Comparison of ENCODE assay signal across 24 cellular contexts in the genomic region with DNA sequence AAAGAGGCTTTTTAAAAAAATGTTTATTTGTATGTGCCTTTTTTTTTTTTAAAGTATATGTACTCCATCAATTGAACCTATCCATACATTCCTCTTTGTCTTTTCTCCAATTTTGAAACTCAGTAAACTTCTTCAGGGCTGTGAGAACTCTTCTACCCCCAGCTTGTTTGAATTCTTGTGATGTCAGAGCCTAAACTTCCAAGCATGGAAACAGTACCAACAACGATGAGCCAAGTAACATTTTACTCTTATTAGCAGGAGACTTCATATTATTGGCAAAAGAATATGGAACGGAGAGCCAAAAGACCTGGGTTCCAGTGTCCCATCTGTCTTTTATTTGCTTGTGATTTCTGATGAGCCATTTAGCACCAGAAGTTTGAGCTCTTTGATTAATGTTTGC. TPM values are rescaled to one million over a fixed set of nuclear protein-coding genes. Genes with fewer than 3 reads are reported as not detected.
DNase-seq lines count a peak whose midpoint lies in the region; ATAC-seq and TF ChIP-seq lines count a peak whose summit lies in the region.
"Had no signal": no experiment of that assay in that cellular context is flagged by ENCODE, and none has a peak within 500 bp of the region (broad histone marks: within the 10 kb centered on the region; RNA-seq: fewer than 3 reads in every experiment).

No MANE protein-coding gene starts in this region.

- H3K36me3 Mint-ChIP-seq in H9 (ENCODE audit: insufficient read depth in 1 of 3, low read depth in 3 of 3) (peaks cover 0 to 4% (median 3%) of the 10 kb centered on the region in 3 experiments; a peak in 3 of 7 replicates), T-helper 17 cell (ENCODE audit: low read depth) (no peaks in the 10 kb centered on the region)

- peaks cover 7% of the 10 kb centered on the region for H3K23me2 ChIP-seq in H9 (ENCODE audit: insufficient read length, low read depth, low read length, poor library complexity, severe bottlenecking)

- no peak overlapping the region for H2BK12ac ChIP-seq in H9 (ENCODE audit: insufficient read length, low read depth, low read length)

- DNase-seq in AG04449 (ENCODE audit: low read depth, low spot score) (peak; percentile 9), H9 (no peak), esophagus muscularis mucosa (ENCODE audit: extremely low spot score) (no peak), iris pigment epithelial cell (ENCODE audit: low read depth) (peak; percentile 24), T-helper 17 cell (no peak), left lung (no peak), SHP77 (lab: John Stamatoyannopoulos, UW) (no peak), AG20443 (ENCODE audit: low spot score) (no peak)
- DNase-seq: CD4-positive, alpha-beta T cell; COR-L47; DMS153; HCEC 1CT; KBM-7; MM.1S; NCI-H1092 treated with DMSO at 0.1 percent for 48 hours; NCI-H1694; NCI-H2081 treated with DMSO at 0.1 percent for 48 hours; NCI-H510A treated with DMSO at 0.1 percent for 48 hours; NCI-H748 treated with DMSO at 0.1 percent for 48 hours; Peyer's patch had no signal

- H3K4me3 ChIP-seq in AG04449 (ENCODE audit: low read depth, low read length): no peak overlapping the region
- H3K4me3 ChIP-seq in esophagus muscularis mucosa: no peak overlapping the region
- no peak overlapping the region for H3K4me3 ChIP-seq in left lung
- H3K4me3 ChIP-seq: BLaER1, GM23338, Peyer's patch had no signal

- peaks cover 59 to 83% of the 10 kb centered on the region in 2 experiments for H3K4me1 Mint-ChIP-seq in H9
- H3K4me1 Mint-ChIP-seq in T-helper 17 cell: peaks cover 8% of the 10 kb centered on the region

- no peak overlapping the region for H2AK5ac ChIP-seq in H9 (ENCODE audit: insufficient read length, low read length)

- H3K27ac ChIP-seq in H9 (ENCODE audit: insufficient read length, low read depth, low read length) (no peak overlapping the region), esophagus muscularis mucosa (replicated peaks in 1 of 4) (peak overlapping the region in 3 of 4 donors; percentile 29 to 33 (median 31)), left lung (no peak overlapping the region)
- H3K27ac ChIP-seq: BLaER1, HL-60, Peyer's patch had no signal

- H3K9ac ChIP-seq in H9 (ENCODE audit: extremely low read depth, insufficient read length, low read length): no peak overlapping the region
- H3K9ac ChIP-seq: BLaER1 had no signal

- no peak overlapping the region for H3K18ac ChIP-seq in H9 (ENCODE audit: insufficient read length, low read depth, low read length)

- peak overlapping the region in 2 of 3 experiments; percentile 5 to 18; a peak in 1 of 7 replicates for H3K27ac Mint-ChIP-seq in H9
- H3K27ac Mint-ChIP-seq in T-helper 17 cell: no peak overlapping the region
- H3K27ac Mint-ChIP-seq: CD4-positive, alpha-beta T cell; GM23338 had no signal

- H3K23ac ChIP-seq in H9 (ENCODE audit: insufficient read length, low read depth, low read length): no peak overlapping the region

- no peak for ATAC-seq in T-helper 17 cell
- no peak for ATAC-seq in left lung
- ATAC-seq: GM23338, HepG2 had no signal

- no peak overlapping the region for H3K14ac ChIP-seq in H9 (ENCODE audit: insufficient read depth, low read length)

- no peaks in the 10 kb centered on the region for H4K20me1 ChIP-seq in H9 (ENCODE audit: control insufficient read depth, insufficient read depth, insufficient read length)

- CTCF ChIA-PET in AG04449 (lab: Yijun Ruan, JAX): no interaction called here

- WGBS in H9 (ENCODE audit: extremely low coverage, insufficient read length, low lambda C conversion rate): no CpG with 5 or more reads among the region's 2 CpGs
- WGBS in esophagus muscularis mucosa: 49% methylated on average over 2 of the region's 2 CpGs

- H3K27me3 ChIP-seq in H9 (ENCODE audit: insufficient read depth, low read length): no peaks in the 10 kb centered on the region; the same call in 1 of the 2 replicates
- no peaks in the 10 kb centered on the region for H3K27me3 ChIP-seq in esophagus muscularis mucosa
- H3K27me3 ChIP-seq in left lung: no peaks in the 10 kb centered on the region
- H3K27me3 ChIP-seq: Peyer's patch had no signal

- no peak overlapping the region for H4K8ac ChIP-seq in H9 (replicated peaks; ENCODE audit: insufficient read length, low read depth, low read length)

- H3K9me3 Mint-ChIP-seq in H9: no peaks in the 10 kb centered on the region
- H3K9me3 Mint-ChIP-seq: CD4-positive, alpha-beta T cell; GM23338 had no signal

- H3K27me3 Mint-ChIP-seq in H9 (ENCODE audit: low read depth) (peaks cover 12% of the 10 kb centered on the region), T-helper 17 cell (no peaks in the 10 kb centered on the region)
- H3K27me3 Mint-ChIP-seq: CD4-positive, alpha-beta T cell had no signal

- no peak overlapping the region for H3K4me3 Mint-ChIP-seq in H9
- H3K4me3 Mint-ChIP-seq in T-helper 17 cell: no peak overlapping the region
- H3K4me3 Mint-ChIP-seq: CD4-positive, alpha-beta T cell; GM23338 had no signal

- no peak overlapping the region for H3K56ac ChIP-seq in H9 (ENCODE audit: insufficient read length, low read depth, low read length)

- intact Hi-C loops in esophagus muscularis mucosa (cut with DNase I) (no loop called here), left lung (cut with DNase I) (no loop called here)

- no peak overlapping the region for H3K4ac ChIP-seq in H9 (ENCODE audit: low read depth, low read length)

- H2BK5ac ChIP-seq in H9 (ENCODE audit: insufficient read length, low read length): no peak overlapping the region

- H3T11ph ChIP-seq in H9 (ENCODE audit: low read length): no peak overlapping the region

- H3K36me3 ChIP-seq in esophagus muscularis mucosa (no peaks in the 10 kb centered on the region), left lung (no peaks in the 10 kb centered on the region)
- H3K36me3 ChIP-seq: BLaER1, Peyer's patch had no signal

- no peak for TF ChIP-seq POLR2A in esophagus muscularis mucosa (IDR thresholded peaks at IDR 0.05; ENCODE audit: low read depth)

- H3K4me2 ChIP-seq in H9 (ENCODE audit: insufficient read depth, insufficient read length, low read length): no peak overlapping the region
- H3K4me2 ChIP-seq: BLaER1 had no signal

- H2BK20ac ChIP-seq in H9 (ENCODE audit: low read depth, low read length, poor library complexity, severe bottlenecking): no peak overlapping the region

- no peak overlapping the region for H2BK120ac ChIP-seq in H9 (ENCODE audit: low read depth, low read length, poor library complexity, severe bottlenecking)

- no peak overlapping the region for H4K91ac ChIP-seq in H9 (ENCODE audit: insufficient read length, low read depth, low read length)

- no peak overlapping the region for H4K5ac ChIP-seq in H9 (ENCODE audit: insufficient read length, low read depth, low read length)

- H3K4me1 ChIP-seq in H9 (ENCODE audit: insufficient read depth, low read length) (peaks cover 4% of the 10 kb centered on the region; the same call in 1 of the 2 replicates), esophagus muscularis mucosa (peaks cover 0 to 51% (median 34%) of the 10 kb centered on the region in 4 donors), left lung (peaks cover 0 to 18% of the 10 kb centered on the region in 2 donors)
- H3K4me1 ChIP-seq: Peyer's patch had no signal

- TF ChIP-seq CTCF in AG04449 (IDR thresholded peaks at IDR 0.05; ENCODE audit: insufficient read depth, low read length, missing control alignments) (no peak), H9 (conservative IDR thresholded peaks at IDR 0.05) (no peak), esophagus muscularis mucosa (IDR thresholded peaks at IDR 0.05) (no peak), left lung (IDR thresholded peaks at IDR 0.05) (no peak)

- no peak for TF ChIP-seq EP300 in esophagus muscularis mucosa (IDR thresholded peaks at IDR 0.05)

- H3K79me1 ChIP-seq in H9 (ENCODE audit: insufficient read depth, low read depth, low read length, poor library complexity, severe bottlenecking): no peaks in the 10 kb centered on the region

- H2AFZ ChIP-seq in H9 (ENCODE audit: low read length): no peak overlapping the region
- H2AFZ ChIP-seq: GM23338 had no signal

- H2BK15ac ChIP-seq in H9 (ENCODE audit: low read depth, low read length): no peak overlapping the region

- H3K9me3 ChIP-seq in H9 (ENCODE audit: control insufficient read depth, low read depth, low read length) (no peaks in the 10 kb centered on the region), esophagus muscularis mucosa (no peaks in the 10 kb centered on the region), T-helper 17 cell (ENCODE audit: control insufficient read depth, low read length, poor library complexity, severe bottlenecking) (no peaks in the 10 kb centered on the region), left lung (no peaks in the 10 kb centered on the region)
- H3K9me3 ChIP-seq: BLaER1, Peyer's patch had no signal

- H3K79me2 ChIP-seq in H9 (ENCODE audit: insufficient read depth, low read length): no peaks in the 10 kb centered on the region

- POLR2A ChIA-PET in AG04449 (lab: Yijun Ruan, JAX): no interaction called here

RNA-seq across cellular contexts. Expression of a gene that starts 5.3 kb away (rescaled TPM):
- total RNA-seq in H9 (2021) (45.1 and 45.4 TPM in 2 replicates), esophagus muscularis mucosa (10 to 100 TPM; 41.8 to 64.5 (median 54.5) TPM), T-helper 17 cell (10 to 100 TPM; 12.5 to 18.3 TPM), left lung (10 to 100 TPM; 28.8 to 34.1 TPM)

Comparison
In these comparisons a context has a peak if more than half of its experiments do, and no peak if none do; other contexts are left out.
1. DNase-seq: peak in AG04449 (single experiment) and iris pigment epithelial cell (single experiment); none in H9 (single experiment), esophagus muscularis mucosa (single experiment), T-helper 17 cell (0 of 3), left lung (0 of 2), SHP77 (0 of 2) and AG20443 (single experiment).
2. H3K27ac ChIP-seq: peak in esophagus muscularis mucosa (3 of 4); none in H9 (single experiment) and left lung (0 of 2).